ENCODE assay signal across 20 cellular contexts in the genomic region with DNA sequence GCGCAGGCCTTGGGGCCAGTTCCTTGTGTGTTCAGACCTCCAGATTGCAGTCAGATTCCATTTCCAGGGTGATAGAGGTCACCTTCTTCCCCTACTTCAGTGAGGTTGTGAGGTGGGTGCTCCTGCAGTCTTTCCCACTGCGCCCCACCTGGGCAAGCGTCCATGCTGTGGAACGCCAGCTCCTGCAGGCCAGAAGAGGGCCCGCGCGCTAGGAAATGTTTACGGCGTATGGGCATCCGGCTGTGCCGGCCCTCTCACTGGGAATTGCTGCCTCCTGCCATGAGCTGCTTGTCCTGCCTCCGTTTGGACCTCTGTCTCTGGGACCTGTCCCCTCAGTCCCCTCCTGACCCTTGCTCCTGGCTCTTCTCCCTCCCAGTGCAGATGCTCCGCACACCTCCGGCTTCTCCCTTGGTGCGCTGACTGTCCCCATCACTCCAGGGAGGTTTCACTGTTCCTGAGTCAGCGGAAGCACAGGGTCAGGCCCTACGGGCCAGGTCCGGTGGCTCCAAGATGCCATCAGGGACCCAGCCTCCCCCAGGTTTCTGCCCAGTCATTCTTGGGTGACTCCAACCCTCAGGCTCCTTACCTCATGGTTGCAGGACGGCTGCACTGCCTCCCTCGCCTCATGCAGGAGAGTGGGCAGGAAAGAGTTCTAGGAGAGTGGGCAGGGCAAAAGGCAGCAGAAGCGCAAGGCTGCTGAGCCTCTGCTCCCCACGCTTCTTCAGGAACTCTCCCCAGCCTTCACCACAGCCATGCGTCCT.
"Had no signal": no experiment of that assay in that cellular context is flagged by ENCODE, and none has a peak within 500 bp of the region (broad histone marks: within the 10 kb centered on the region; RNA-seq: fewer than 3 reads in every experiment).

No MANE protein-coding gene starts in this region.

- H3K9me3 Mint-ChIP-seq: activated naive CD4-positive, alpha-beta T cell treated with anti-CD3 and anti-CD28 coated beads for 36 hours; activated T-helper 17 cell treated with anti-CD3 and anti-CD28 coated beads, Interleukin-2, amount 50 U/mL, for 72 hours; central memory CD8-positive, alpha-beta T cell; dendritic cell treated with granulocyte-macrophage colony-stimulating factor and Interleukin-4, amounts not matched to agents 40 ng/mL and 50 ng/mL, for 4 days; effector memory CD8-positive, alpha-beta T cell; immature natural killer cell; naive thymus-derived CD8-positive, alpha-beta T cell; stimulated activated naive CD8-positive, alpha-beta T cell treated with anti-CD3 and anti-CD28 coated beads, Interleukin-15, Interleukin-2, amounts not matched to agents 100 ng/mL and 50 ng/mL, for 24 hours had no signal

- H3K9me3 ChIP-seq: adrenal gland, mucosa of descending colon, ovary, thoracic aorta had no signal

- H3K27ac Mint-ChIP-seq: activated CD8-positive, alpha-beta T cell treated with anti-CD3 and anti-CD28 coated beads, Interleukin-2, amount 10 ng/mL, durations not matched to agents 7 days and 5 days; activated naive CD4-positive, alpha-beta T cell treated with anti-CD3 and anti-CD28 coated beads for 36 hours; dendritic cell treated with granulocyte-macrophage colony-stimulating factor and Interleukin-4, amounts not matched to agents 40 ng/mL and 50 ng/mL, for 4 days; immature natural killer cell; stimulated activated naive CD8-positive, alpha-beta T cell treated with anti-CD3 and anti-CD28 coated beads, Interleukin-15, Interleukin-2, amounts not matched to agents 100 ng/mL and 50 ng/mL, for 24 hours had no signal

- H3K27me3 Mint-ChIP-seq: activated T-helper 17 cell treated with anti-CD3 and anti-CD28 coated beads, Interleukin-2, amount 50 U/mL, for 72 hours; central memory CD8-positive, alpha-beta T cell; dendritic cell treated with granulocyte-macrophage colony-stimulating factor and Interleukin-4, amounts not matched to agents 40 ng/mL and 50 ng/mL, for 4 days; effector memory CD8-positive, alpha-beta T cell; naive thymus-derived CD8-positive, alpha-beta T cell; stimulated activated naive CD8-positive, alpha-beta T cell treated with anti-CD3 and anti-CD28 coated beads, Interleukin-15, Interleukin-2, amounts not matched to agents 100 ng/mL and 50 ng/mL, for 24 hours had no signal

- H3K27ac ChIP-seq: adrenal gland, ovary, thoracic aorta, WERI-Rb-1 had no signal

- H3K4me3 Mint-ChIP-seq: activated CD8-positive, alpha-beta T cell treated with anti-CD3 and anti-CD28 coated beads, Interleukin-2, amount 10 ng/mL, durations not matched to agents 7 days and 5 days; activated naive CD4-positive, alpha-beta T cell treated with anti-CD3 and anti-CD28 coated beads for 36 hours; activated T-helper 17 cell treated with anti-CD3 and anti-CD28 coated beads, Interleukin-2, amount 50 U/mL, for 72 hours; central memory CD8-positive, alpha-beta T cell; dendritic cell treated with granulocyte-macrophage colony-stimulating factor and Interleukin-4, amounts not matched to agents 40 ng/mL and 50 ng/mL, for 4 days; effector memory CD8-positive, alpha-beta T cell; immature natural killer cell; stimulated activated naive CD8-positive, alpha-beta T cell treated with anti-CD3 and anti-CD28 coated beads, Interleukin-15, Interleukin-2, amounts not matched to agents 100 ng/mL and 50 ng/mL, for 24 hours had no signal

- H3K27me3 ChIP-seq: adrenal gland, ovary had no signal

- DNase-seq: activated CD4-positive, alpha-beta T cell treated with anti-CD3 and anti-CD28 coated beads for 4 hours; activated CD8-positive, alpha-beta memory T cell treated with anti-CD3 and anti-CD28 coated beads, Interleukin-2, amount 50 U/mL, for 48 hours; activated CD8-positive, alpha-beta T cell treated with anti-CD3 and anti-CD28 coated beads, Interleukin-2, amount 10 ng/mL, durations not matched to agents 7 days and 5 days; activated naive CD4-positive, alpha-beta T cell treated with anti-CD3 and anti-CD28 coated beads for 36 hours; adrenal gland; effector memory CD8-positive, alpha-beta T cell; immature natural killer cell; left cardiac atrium; naive thymus-derived CD8-positive, alpha-beta T cell; ovary; stimulated activated CD4-positive, alpha-beta T cell treated with anti-CD3 and anti-CD28 coated beads, Interleukin-2, amount 100 ng/mL, for 48 hours; T-helper 1 cell; WERI-Rb-1 had no signal

- H3K4me3 ChIP-seq: adrenal gland, lung, mucosa of descending colon, ovary, thoracic aorta had no signal

- H3K4me1 Mint-ChIP-seq: activated T-helper 17 cell treated with anti-CD3 and anti-CD28 coated beads, Interleukin-2, amount 50 U/mL, for 72 hours; central memory CD8-positive, alpha-beta T cell; immature natural killer cell had no signal

- ATAC-seq: activated CD8-positive, alpha-beta T cell treated with anti-CD3 and anti-CD28 coated beads, Interleukin-2, amount 10 ng/mL, durations not matched to agents 7 days and 5 days; activated T-helper 17 cell treated with anti-CD3 and anti-CD28 coated beads, Interleukin-2, amount 50 U/mL, for 72 hours; effector memory CD8-positive, alpha-beta T cell; naive thymus-derived CD8-positive, alpha-beta T cell had no signal

- H3K36me3 ChIP-seq: ovary had no signal
